Comparison of ENCODE assay signal across 25 cellular contexts in genomic region chr11:129426776-129427175, GRCh38. TPM values are rescaled to one million over a fixed set of nuclear protein-coding genes. Genes with fewer than 3 reads are reported as not detected.
"Had no signal": no experiment of that assay in that cellular context is flagged by ENCODE, and none has a peak within 500 bp of the region (broad histone marks: within the 10 kb centered on the region; RNA-seq: fewer than 3 reads in every experiment).

No MANE protein-coding gene starts in this region.

- H3K36me3 ChIP-seq: heart left ventricle, ovary, right atrium auricular region, tibial nerve had no signal

- H3K9me3 Mint-ChIP-seq: natural killer cell had no signal

- H3K27me3 ChIP-seq: ovary, right atrium auricular region, testis, tibial nerve had no signal

- H3K9me3 ChIP-seq: ovary, testis had no signal

- H3K4me3 Mint-ChIP-seq: natural killer cell; neural crest cell; stimulated activated effector memory CD8-positive, alpha-beta T cell treated with anti-CD3 and anti-CD28 coated beads, Interleukin-12 subunit alpha, Interleukin-12 subunit beta, amount 100 ng/mL, for 72 hours had no signal

- ATAC-seq: heart left ventricle; natural killer cell; stimulated activated effector memory CD8-positive, alpha-beta T cell treated with anti-CD3 and anti-CD28 coated beads, Interleukin-12 subunit alpha, Interleukin-12 subunit beta, amount 100 ng/mL, for 72 hours; stimulated activated naive CD8-positive, alpha-beta T cell treated with anti-CD3 and anti-CD28 coated beads, Interleukin-15, Interleukin-2, amounts not matched to agents 100 U/mL and 50 U/mL, for 24 hours had no signal

- H3K36me3 Mint-ChIP-seq: natural killer cell; stimulated activated effector memory CD8-positive, alpha-beta T cell treated with anti-CD3 and anti-CD28 coated beads, Interleukin-12 subunit alpha, Interleukin-12 subunit beta, amount 100 ng/mL, for 72 hours had no signal

- H3K27ac Mint-ChIP-seq: natural killer cell; stimulated activated effector memory CD8-positive, alpha-beta T cell treated with anti-CD3 and anti-CD28 coated beads, Interleukin-12 subunit alpha, Interleukin-12 subunit beta, amount 100 ng/mL, for 72 hours had no signal

- H3K27ac ChIP-seq: coronary artery, heart left ventricle, ovary, right atrium auricular region, testis, tibial nerve had no signal

- H3K4me3 ChIP-seq: coronary artery, heart left ventricle, ovary, right atrium auricular region, testis, tibial nerve had no signal

- H3K4me1 ChIP-seq: heart left ventricle, right atrium auricular region, testis, tibial nerve had no signal

- H3K4me1 Mint-ChIP-seq: natural killer cell; stimulated activated effector memory CD8-positive, alpha-beta T cell treated with anti-CD3 and anti-CD28 coated beads, Interleukin-12 subunit alpha, Interleukin-12 subunit beta, amount 100 ng/mL, for 72 hours had no signal

- DNase-seq: effector CD8-positive, alpha-beta T cell; heart left ventricle; hypothalamus; kidney glomerular epithelial cell; mammary epithelial cell; natural killer cell; ovary; stimulated activated CD4-positive, alpha-beta T cell treated with anti-CD3 and anti-CD28 coated beads, Interleukin-4, amount 100 ng/mL, for 1 hour; stimulated activated CD8-positive, alpha-beta memory T cell treated with anti-CD3 and anti-CD28 coated beads, Interleukin-4, amount 100 ng/mL, for 48 hours; stimulated activated naive CD8-positive, alpha-beta T cell treated with anti-CD3 and anti-CD28 coated beads, Interleukin-15, Interleukin-2, amounts not matched to agents 100 U/mL and 50 U/mL, for 24 hours; testis had no signal

RNA-seq across cellular contexts. Expression of gene BARX2, which starts 51.1 kb away (rescaled TPM):
- total RNA-seq: cerebellum, dermis microvascular lymphatic vessel endothelial cell, fibroblast of lung, frontal cortex, glomerular endothelial cell, mesenteric fat pad, mononuclear cell, myocyte, natural killer cell, neural crest cell, posterior vena cava, tibial nerve had no signal
